ENCODE assay signal across 1 cellular context in the genomic region with DNA sequence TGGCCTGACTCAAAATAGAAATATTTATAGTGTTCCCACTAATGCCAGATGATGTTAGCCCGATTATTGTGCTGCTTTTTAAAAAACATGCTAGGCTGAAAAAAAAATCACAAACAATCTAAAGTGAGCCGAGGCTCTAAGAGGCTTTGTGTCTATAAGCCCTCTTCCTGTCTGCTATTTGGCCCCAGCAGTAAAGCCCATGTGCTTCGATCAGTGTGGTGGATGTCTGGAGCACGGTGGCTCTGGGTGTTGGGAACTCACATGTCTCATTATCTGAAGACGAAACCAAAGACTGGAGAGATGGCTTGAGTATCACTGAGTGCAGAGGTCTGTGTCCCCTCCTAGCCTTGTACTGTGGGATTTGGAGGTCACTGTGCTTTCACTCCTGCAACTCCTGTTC.
TF ChIP-seq lines count a peak whose summit lies in the region.

No MANE protein-coding gene starts in this region.

TF ChIP-seq in IMR-90, 13 proteins besides CTCF, POLR2A, EP300 and RAD21:
- TF ChIP-seq MAFK (IDR thresholded peaks at IDR 0.05; ENCODE audit: low read depth, low read length) = no peak
- no peak for TF ChIP-seq MAZ (IDR thresholded peaks at IDR 0.05; ENCODE audit: borderline replicate concordance, low read depth, low read length)
- no peak for TF ChIP-seq NFE2L2 (IDR thresholded peaks at IDR 0.05; ENCODE audit: low read depth, low read length)
- TF ChIP-seq, protein P1, sequence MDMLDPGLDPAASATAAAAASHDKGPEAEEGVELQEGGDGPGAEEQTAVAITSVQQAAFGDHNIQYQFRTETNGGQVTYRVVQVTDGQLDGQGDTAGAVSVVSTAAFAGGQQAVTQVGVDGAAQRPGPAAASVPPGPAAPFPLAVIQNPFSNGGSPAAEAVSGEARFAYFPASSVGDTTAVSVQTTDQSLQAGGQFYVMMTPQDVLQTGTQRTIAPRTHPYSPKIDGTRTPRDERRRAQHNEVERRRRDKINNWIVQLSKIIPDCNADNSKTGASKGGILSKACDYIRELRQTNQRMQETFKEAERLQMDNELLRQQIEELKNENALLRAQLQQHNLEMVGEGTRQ (IDR thresholded peaks at IDR 0.05; ENCODE audit: low read depth, low read length) = no peak
- TF ChIP-seq, protein P2, sequence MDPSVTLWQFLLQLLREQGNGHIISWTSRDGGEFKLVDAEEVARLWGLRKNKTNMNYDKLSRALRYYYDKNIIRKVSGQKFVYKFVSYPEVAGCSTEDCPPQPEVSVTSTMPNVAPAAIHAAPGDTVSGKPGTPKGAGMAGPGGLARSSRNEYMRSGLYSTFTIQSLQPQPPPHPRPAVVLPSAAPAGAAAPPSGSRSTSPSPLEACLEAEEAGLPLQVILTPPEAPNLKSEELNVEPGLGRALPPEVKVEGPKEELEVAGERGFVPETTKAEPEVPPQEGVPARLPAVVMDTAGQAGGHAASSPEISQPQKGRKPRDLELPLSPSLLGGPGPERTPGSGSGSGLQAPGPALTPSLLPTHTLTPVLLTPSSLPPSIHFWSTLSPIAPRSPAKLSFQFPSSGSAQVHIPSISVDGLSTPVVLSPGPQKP (IDR thresholded peaks at IDR 0.05; ENCODE audit: borderline replicate concordance, low read depth, low read length) = no peak
- no peak for TF ChIP-seq BHLHE40 (IDR thresholded peaks at IDR 0.05; ENCODE audit: low read depth, low read length)
- no peak for TF ChIP-seq CEBPB (IDR thresholded peaks at IDR 0.05; ENCODE audit: low read depth, low read length)
- TF ChIP-seq MXI1 (IDR thresholded peaks at IDR 0.05; ENCODE audit: borderline replicate concordance, low read depth, low read length) = no peak
- TF ChIP-seq SMC3 (IDR thresholded peaks at IDR 0.05; ENCODE audit: low read depth, low read length) = no peak
- no peak for TF ChIP-seq FOS (IDR thresholded peaks at IDR 0.05; ENCODE audit: low read depth, low read length)
- TF ChIP-seq RCOR1 (IDR thresholded peaks at IDR 0.05; ENCODE audit: insufficient replicate concordance, low read length) = no peak
- TF ChIP-seq RFX5 (IDR thresholded peaks at IDR 0.05; ENCODE audit: low read depth, low read length) = no peak
- TF ChIP-seq CHD1 (IDR thresholded peaks at IDR 0.05; ENCODE audit: low read depth, low read length) = no peak
